8 cellular contexts compared by ENCODE assay signal in the genomic region with DNA sequence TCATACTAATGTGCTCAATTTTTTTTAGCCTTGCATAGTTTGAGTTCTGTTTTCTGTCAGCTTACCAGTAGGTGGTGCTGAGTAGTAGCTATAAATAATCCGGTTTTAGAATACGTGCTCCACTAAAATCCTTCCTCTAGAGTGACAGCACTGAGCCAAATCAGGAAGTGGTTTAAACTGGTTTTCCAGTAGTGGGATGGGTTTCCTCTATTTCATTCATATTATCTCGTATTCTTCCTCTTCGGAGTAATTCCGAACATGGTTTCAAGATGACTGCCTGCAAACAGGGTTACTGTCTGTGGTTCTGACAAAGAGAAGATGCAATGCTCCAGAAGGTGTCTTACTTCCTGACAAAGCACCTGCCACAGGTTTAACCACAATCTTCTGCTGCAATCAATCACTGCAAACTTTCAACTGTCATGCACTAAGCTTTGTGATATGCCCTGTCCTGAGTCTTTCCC.
DNase-seq lines count a peak whose midpoint lies in the region; ATAC-seq, FAIRE-seq and TF ChIP-seq lines count a peak whose summit lies in the region.

No MANE protein-coding gene starts in this region.

- H3K23ac ChIP-seq in neuronal stem cell (ENCODE audit: low read depth, low read length, poor library complexity) = no peak overlapping the region

- no peak overlapping the region for H2AK5ac ChIP-seq in neuronal stem cell (ENCODE audit: low read depth, low read length)

- TF ChIP-seq CTCF in uterus (IDR thresholded peaks at IDR 0.05) = no peak

- H3K79me1 ChIP-seq in neuronal stem cell (ENCODE audit: low read depth, low read length) = no peaks in the 10 kb centered on the region

- peak overlapping the region; percentile 44 for H2AFZ ChIP-seq in neuronal stem cell (ENCODE audit: low read length)

- no peaks in the 10 kb centered on the region for H3K27me3 Mint-ChIP-seq in IgD-negative memory B cell

- H2BK12ac ChIP-seq in neuronal stem cell (ENCODE audit: low read length) = no peak overlapping the region

- intact Hi-C loops in uterus (cut with DNase I; ENCODE audit: low total_unique reads) = no loop called here

- no peak overlapping the region for H3K14ac ChIP-seq in neuronal stem cell (ENCODE audit: low read length)

- ATAC-seq in GM21447 (IDR thresholded peaks at IDR 0.05; ENCODE audit: unreplicated experiment) = peak; percentile 69

- no peak for TF ChIP-seq POLR2A in uterus (IDR thresholded peaks at IDR 0.05)

- peaks cover 3 to 5% (median 4%) of the 10 kb centered on the region in 3 donors for H3K9me3 Mint-ChIP-seq in IgD-negative memory B cell

- no peak overlapping the region for H3K4ac ChIP-seq in neuronal stem cell (ENCODE audit: low read length)

- H4K8ac ChIP-seq in neuronal stem cell (ENCODE audit: low read depth, low read length) = no peak overlapping the region

- WGBS in neuronal stem cell (ENCODE audit: extremely low coverage in 2 of 2, insufficient read length in 2 of 2, insufficient replicate concordance in 1 of 2), 2 donors = no CpG with 5 or more reads among the region's 5 CpGs

- H3K4me1 ChIP-seq in neuronal stem cell (ENCODE audit: control insufficient read depth in 2 of 2, insufficient read depth in 1 of 2, low read depth in 1 of 2, low read length in 2 of 2) (no peaks in the 10 kb centered on the region), uterus (no peaks in the 10 kb centered on the region)

- no peak overlapping the region for H3K18ac ChIP-seq in neuronal stem cell (ENCODE audit: low read length)

- DNase-seq in ELR (ENCODE audit: low read depth) = peak; percentile 42
- DNase-seq in neuronal stem cell (ENCODE audit: low spot score) = no peak
- DNase-seq in stimulated activated CD4-positive, alpha-beta T cell treated with anti-CD3 and anti-CD28 coated beads, Interleukin-12 subunit alpha, Interleukin-12 subunit beta, amount 100 ng/mL, for 4 hours = no peak
- DNase-seq in uterus = no peak
- DNase-seq in nucleus accumbens (lab: John Stamatoyannopoulos, UW) = no peak

- no peak overlapping the region for H4K91ac ChIP-seq in neuronal stem cell (ENCODE audit: low read depth, low read length, poor library complexity)

- H2BK5ac ChIP-seq in neuronal stem cell (ENCODE audit: low read length) = no peak overlapping the region

- H3K4me3 ChIP-seq in neuronal stem cell (ENCODE audit: low read length in 2 of 2) (no peak overlapping the region), uterus (no peak overlapping the region)

- no peaks in the 10 kb centered on the region for H3K36me3 ChIP-seq in neuronal stem cell (replicated peaks in 1 of 2; ENCODE audit: control insufficient read depth in 2 of 2, insufficient read depth in 2 of 2, low read length in 2 of 2)
- H3K36me3 ChIP-seq in uterus = no peaks in the 10 kb centered on the region

- peak; percentile 13 for FAIRE-seq in TTC549 (lab: Jason Lieb, UNC)

- H3K4me2 ChIP-seq in neuronal stem cell (ENCODE audit: insufficient read depth, low read length, poor library complexity, severe bottlenecking) = no peak overlapping the region

- no peak overlapping the region for H2BK120ac ChIP-seq in neuronal stem cell (ENCODE audit: low read depth, low read length)

- H3K27ac ChIP-seq in neuronal stem cell (replicated peaks; ENCODE audit: low read length) (no peak overlapping the region), uterus (no peak overlapping the region)

- no peaks in the 10 kb centered on the region for H3K9me3 ChIP-seq in neuronal stem cell (replicated peaks in 1 of 2; ENCODE audit: control insufficient read depth in 2 of 2, insufficient read depth in 1 of 2, low read depth in 1 of 2, low read length in 2 of 2)
- no peaks in the 10 kb centered on the region for H3K9me3 ChIP-seq in uterus

- H3K36me3 Mint-ChIP-seq in IgD-negative memory B cell = peaks cover 6% of the 10 kb centered on the region

- no peak overlapping the region for H3K27ac Mint-ChIP-seq in IgD-negative memory B cell

- H3K27me3 ChIP-seq in neuronal stem cell (ENCODE audit: control insufficient read depth in 3 of 3, insufficient read depth in 3 of 3, low read depth in 1 of 3, low read length in 3 of 3) = no peaks in the 10 kb centered on the region
- no peaks in the 10 kb centered on the region for H3K27me3 ChIP-seq in uterus

- no peak overlapping the region for H3K9ac ChIP-seq in neuronal stem cell (ENCODE audit: low read depth, low read length, poor library complexity)

- H3K4me3 Mint-ChIP-seq in IgD-negative memory B cell = peak overlapping the region in 3 of 4 donors; percentile 0 to 56 (median 32)

- H2BK15ac ChIP-seq in neuronal stem cell (ENCODE audit: low read length) = no peak overlapping the region

- peaks cover 0 to 7% (median 4%) of the 10 kb centered on the region in 3 donors for H3K4me1 Mint-ChIP-seq in IgD-negative memory B cell
